Comparison of ENCODE assay signal across 1 cellular context in genomic region chr11:67442504-67443398, GRCh38.
TF ChIP-seq lines count a peak whose summit lies in the region.

No MANE protein-coding gene starts in this region.

TF ChIP-seq in liver, 16 proteins besides CTCF, POLR2A, EP300 and RAD21 (continued from another document):
- TF ChIP-seq REST (IDR thresholded peaks at IDR 0.05) (no peak), GABPA (IDR thresholded peaks at IDR 0.05 in 1 of 2, conservative IDR thresholded peaks at IDR 0.05 in 1 of 2) (no peak), MAX (IDR thresholded peaks at IDR 0.05) (no peak), TAF1 (conservative IDR thresholded peaks at IDR 0.05) (no peak), YY1 (IDR thresholded peaks at IDR 0.05) (no peak), EGR1 (IDR thresholded peaks at IDR 0.05; ENCODE audit: low read depth in 2 of 2) (no peak), JUND (IDR thresholded peaks at IDR 0.05) (no peak), RXRA (IDR thresholded peaks at IDR 0.05) (no peak), HNF4A (conservative IDR thresholded peaks at IDR 0.05) (no peak), FOXA2 (IDR thresholded peaks at IDR 0.05) (no peak)
